Comparison of ENCODE assay signal across 11 cellular contexts in the genomic region with DNA sequence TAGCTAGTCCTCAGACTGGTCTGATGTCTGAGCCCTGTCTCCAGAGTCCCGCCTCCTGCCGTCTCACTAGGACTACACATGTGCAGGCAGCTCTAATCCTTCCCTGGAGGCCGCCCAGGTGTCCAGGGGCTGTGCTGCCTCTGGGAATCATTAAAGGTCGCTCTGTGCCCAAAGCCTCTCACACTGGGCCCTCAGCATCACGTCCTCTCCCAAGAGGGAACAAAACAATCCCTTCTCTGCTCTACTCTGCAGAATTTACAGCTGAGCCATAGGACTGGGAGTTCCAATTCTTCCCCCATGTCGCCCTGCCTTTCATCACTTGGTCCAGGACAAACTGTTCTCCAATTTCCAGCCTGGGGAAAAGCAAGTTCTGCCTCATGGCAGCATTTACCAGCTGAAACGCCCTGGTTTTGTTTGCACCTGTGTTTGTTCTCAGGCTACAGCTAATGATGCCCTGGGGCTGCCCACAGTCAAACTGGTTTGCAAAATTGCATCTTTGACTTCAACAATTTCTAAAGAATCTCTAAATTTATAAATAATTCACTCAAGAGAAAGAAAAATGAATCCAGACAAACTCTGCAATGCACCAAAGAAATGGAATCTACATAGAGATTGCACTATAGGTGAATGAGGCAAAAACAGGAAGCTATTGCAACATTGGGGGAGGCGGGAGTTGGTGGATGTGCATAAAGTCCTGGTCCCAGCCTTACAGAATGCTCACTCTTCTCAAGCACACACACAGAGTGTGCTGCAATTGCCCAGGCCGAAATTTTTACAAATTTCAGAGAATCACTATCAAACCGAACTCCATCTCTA. TPM values are rescaled to one million over a fixed set of nuclear protein-coding genes. Genes with fewer than 3 reads are reported as not detected.
DNase-seq lines count a peak whose midpoint lies in the region; ATAC-seq, FAIRE-seq and TF ChIP-seq lines count a peak whose summit lies in the region.
"Had no signal": no experiment of that assay in that cellular context is flagged by ENCODE, and none has a peak within 500 bp of the region (broad histone marks: within the 10 kb centered on the region; RNA-seq: fewer than 3 reads in every experiment).

No MANE protein-coding gene starts in this region.

- peak overlapping the region; percentile 56; the same call in 1 of the 2 replicates for H3K14ac ChIP-seq in H9 (ENCODE audit: insufficient read depth, low read length)
- no peak overlapping the region for H3K14ac ChIP-seq in trophoblast cell (ENCODE audit: low read length)

- H2BK5ac ChIP-seq in H9 (ENCODE audit: insufficient read length, low read length) (no peak overlapping the region), trophoblast cell (ENCODE audit: low read depth, low read length, poor library complexity) (no peak overlapping the region)

- no peak for ATAC-seq in CD8-positive, alpha-beta T cell
- ATAC-seq in GM18505 (IDR thresholded peaks at IDR 0.05; ENCODE audit: unreplicated experiment) (no peak), GM18858 (IDR thresholded peaks at IDR 0.05; ENCODE audit: unreplicated experiment) (no peak)

- no peaks in the 10 kb centered on the region for H4K20me1 ChIP-seq in H9 (ENCODE audit: control insufficient read depth, insufficient read depth, insufficient read length)

- no peaks in the 10 kb centered on the region; the same call in none of the 2 replicates for H3K27me3 Mint-ChIP-seq in H9 (ENCODE audit: low read depth)
- H3K27me3 Mint-ChIP-seq in CD8-positive, alpha-beta T cell (ENCODE audit: low read depth), result no peaks in the 10 kb centered on the region
- H3K27me3 Mint-ChIP-seq: activated CD4-positive, alpha-beta T cell treated with anti-CD3 and anti-CD28 coated beads, Interleukin-2, amount 10 ng/mL, durations not matched to agents 7 days and 5 days; central memory CD8-positive, alpha-beta T cell had no signal

- no peaks in the 10 kb centered on the region for H3K27me3 ChIP-seq in H9 (ENCODE audit: insufficient read depth, low read length)
- H3K27me3 ChIP-seq in trophoblast cell (ENCODE audit: insufficient read depth, low read length), result no peaks in the 10 kb centered on the region
- no peaks in the 10 kb centered on the region for H3K27me3 ChIP-seq in CD8-positive, alpha-beta T cell (ENCODE audit: insufficient read depth, low read length)

- H4K91ac ChIP-seq in H9 (ENCODE audit: insufficient read length, low read depth, low read length) (no peak overlapping the region), trophoblast cell (ENCODE audit: low read depth, low read length) (no peak overlapping the region)

- H3T11ph ChIP-seq in H9 (ENCODE audit: low read length), result no peak overlapping the region

- H2BK20ac ChIP-seq in H9 (ENCODE audit: low read depth, low read length, poor library complexity, severe bottlenecking), result no peak overlapping the region

- peak overlapping the region in 2 of 3 experiments; percentile 40 to 46; a peak in 2 of 7 replicates for H3K27ac Mint-ChIP-seq in H9
- H3K27ac Mint-ChIP-seq in CD8-positive, alpha-beta T cell, result no peak overlapping the region
- H3K27ac Mint-ChIP-seq: activated CD4-positive, alpha-beta T cell treated with anti-CD3 and anti-CD28 coated beads, Interleukin-2, amount 10 ng/mL, durations not matched to agents 7 days and 5 days had no signal

- H3K79me2 ChIP-seq in H9 (ENCODE audit: insufficient read depth, low read length) (no peaks in the 10 kb centered on the region), trophoblast cell (ENCODE audit: control insufficient read depth, insufficient read depth, low read length, poor library complexity) (no peaks in the 10 kb centered on the region)

- H3K4me1 ChIP-seq in H9 (ENCODE audit: insufficient read depth, low read length), result no peaks in the 10 kb centered on the region; the same call in 1 of the 2 replicates
- H3K4me1 ChIP-seq in trophoblast cell (ENCODE audit: control insufficient read depth in 1 of 2, insufficient read depth in 2 of 2, low read length in 2 of 2), result peaks cover 0 to 2% of the 10 kb centered on the region in 2 experiments
- no peaks in the 10 kb centered on the region for H3K4me1 ChIP-seq in CD8-positive, alpha-beta T cell (ENCODE audit: insufficient read depth, low read length)

- intact Hi-C loops in CD8-positive, alpha-beta T cell (cut with DNase I, micrococcal nuclease), result no loop called here

- no peak overlapping the region for H3K23ac ChIP-seq in H9 (ENCODE audit: insufficient read length, low read depth, low read length)
- H3K23ac ChIP-seq in trophoblast cell (ENCODE audit: low read length), result no peak overlapping the region

- H2BK12ac ChIP-seq in H9 (ENCODE audit: insufficient read length, low read depth, low read length), result no peak overlapping the region
- H2BK12ac ChIP-seq in trophoblast cell (ENCODE audit: low read length), result no peak overlapping the region

- H3K4ac ChIP-seq in H9 (ENCODE audit: low read depth, low read length) (no peak overlapping the region), trophoblast cell (ENCODE audit: low read depth, low read length) (no peak overlapping the region)

- H3K9ac ChIP-seq in H9 (ENCODE audit: extremely low read depth, insufficient read length, low read length) (no peak overlapping the region), trophoblast cell (ENCODE audit: low read length) (no peak overlapping the region)

- WGBS in H9 (ENCODE audit: extremely low coverage, insufficient read length, low lambda C conversion rate), result no CpG with 5 or more reads among the region's 10 CpGs
- WGBS in trophoblast cell (ENCODE audit: extremely low coverage, insufficient coverage, insufficient read length), result no CpG with 5 or more reads among the region's 10 CpGs

- no peak overlapping the region for H3K56ac ChIP-seq in H9 (ENCODE audit: insufficient read length, low read depth, low read length)

- H4K5ac ChIP-seq in H9 (ENCODE audit: insufficient read length, low read depth, low read length), result no peak overlapping the region

- H3K4me1 Mint-ChIP-seq in H9, result peaks cover 6 to 9% of the 10 kb centered on the region in 2 experiments; a peak in 2 of 4 replicates
- peaks cover under 1% of the 10 kb centered on the region for H3K4me1 Mint-ChIP-seq in CD8-positive, alpha-beta T cell (ENCODE audit: low read depth)
- H3K4me1 Mint-ChIP-seq: central memory CD8-positive, alpha-beta T cell had no signal

- no peak overlapping the region for H4K12ac ChIP-seq in trophoblast cell (ENCODE audit: low read depth, low read length)

- H2AFZ ChIP-seq in H9 (ENCODE audit: low read length) (no peak overlapping the region), trophoblast cell (ENCODE audit: insufficient read depth, low read length, poor library complexity) (no peak overlapping the region)

- no peak overlapping the region for H2BK15ac ChIP-seq in H9 (ENCODE audit: low read depth, low read length)

- no peaks in the 10 kb centered on the region for H3K36me3 ChIP-seq in trophoblast cell (ENCODE audit: control insufficient read depth in 1 of 2, insufficient read depth in 2 of 2, low read length in 2 of 2)
- H3K36me3 ChIP-seq in CD8-positive, alpha-beta T cell (ENCODE audit: insufficient read depth, low read length), result no peaks in the 10 kb centered on the region

- no peak overlapping the region for H2BK120ac ChIP-seq in H9 (ENCODE audit: low read depth, low read length, poor library complexity, severe bottlenecking)
- H2BK120ac ChIP-seq in trophoblast cell (ENCODE audit: insufficient read depth, low read length, poor library complexity), result no peak overlapping the region

- H3K4me2 ChIP-seq in H9 (ENCODE audit: insufficient read depth, insufficient read length, low read length), result no peak overlapping the region
- no peak overlapping the region for H3K4me2 ChIP-seq in trophoblast cell (ENCODE audit: low read length)

- no peak for TF ChIP-seq POLR2A in GM18505 (IDR thresholded peaks at IDR 0.05; ENCODE audit: borderline replicate concordance, extremely low read depth, insufficient read depth, insufficient read length)

- no peak for TF ChIP-seq CTCF in H9 (conservative IDR thresholded peaks at IDR 0.05)
- TF ChIP-seq CTCF in VCaP (conservative IDR thresholded peaks at IDR 0.05), result no peak
- TF ChIP-seq CTCF in CD8-positive, alpha-beta T cell (IDR thresholded peaks at IDR 0.05), result no peak

- H3K79me1 ChIP-seq in H9 (ENCODE audit: insufficient read depth, low read depth, low read length, poor library complexity, severe bottlenecking) (no peaks in the 10 kb centered on the region), trophoblast cell (ENCODE audit: low read length) (no peaks in the 10 kb centered on the region)

- H3K36me3 Mint-ChIP-seq in H9 (ENCODE audit: insufficient read depth in 1 of 3, low read depth in 3 of 3), result no peaks in the 10 kb centered on the region
- no peaks in the 10 kb centered on the region for H3K36me3 Mint-ChIP-seq in CD8-positive, alpha-beta T cell

- no peaks in the 10 kb centered on the region; a peak in 1 of 5 replicates for H3K9me3 Mint-ChIP-seq in H9
- H3K9me3 Mint-ChIP-seq in CD8-positive, alpha-beta T cell, result no peaks in the 10 kb centered on the region
- H3K9me3 Mint-ChIP-seq: activated CD4-positive, alpha-beta T cell treated with anti-CD3 and anti-CD28 coated beads, Interleukin-2, amount 10 ng/mL, durations not matched to agents 7 days and 5 days; central memory CD8-positive, alpha-beta T cell had no signal

- DNase-seq in H9, result no peak
- DNase-seq in NCI-H2107 treated with DMSO at 0.1 percent for 48 hours (lab: John Stamatoyannopoulos, UW; ENCODE audit: unreplicated experiment), result peak; percentile 56
- DNase-seq in trophoblast cell, result peak; percentile 41 to 66
- no peak for DNase-seq in CD8-positive, alpha-beta T cell
- no peak for DNase-seq in urothelium cell line (ENCODE audit: low spot score)
- DNase-seq: activated CD4-positive, alpha-beta T cell treated with anti-CD3 and anti-CD28 coated beads, Interleukin-2, amount 10 ng/mL, durations not matched to agents 7 days and 5 days; NCI-H1436 had no signal

- H3K18ac ChIP-seq in H9 (ENCODE audit: insufficient read length, low read depth, low read length) (no peak overlapping the region), trophoblast cell (ENCODE audit: low read length) (no peak overlapping the region)

- H3K4me3 Mint-ChIP-seq in H9, result no peak overlapping the region
- no peak overlapping the region for H3K4me3 Mint-ChIP-seq in CD8-positive, alpha-beta T cell
- H3K4me3 Mint-ChIP-seq: activated CD4-positive, alpha-beta T cell treated with anti-CD3 and anti-CD28 coated beads, Interleukin-2, amount 10 ng/mL, durations not matched to agents 7 days and 5 days; central memory CD8-positive, alpha-beta T cell had no signal

- POLR2A ChIA-PET in CD8-positive, alpha-beta T cell (lab: Charles Lee), result no interaction called here

- no peak overlapping the region for H3K4me3 ChIP-seq in trophoblast cell (ENCODE audit: low read depth, low read length)
- H3K4me3 ChIP-seq in CD8-positive, alpha-beta T cell (ENCODE audit: low read depth, low read length), result no peak overlapping the region

- H3K9me3 ChIP-seq in H9 (ENCODE audit: control insufficient read depth, low read depth, low read length), result no peaks in the 10 kb centered on the region
- no peaks in the 10 kb centered on the region for H3K9me3 ChIP-seq in trophoblast cell (ENCODE audit: insufficient read depth, low read depth, low read length)
- H3K9me3 ChIP-seq in CD8-positive, alpha-beta T cell (ENCODE audit: low read length), result no peaks in the 10 kb centered on the region

- FAIRE-seq in urothelium cell line (lab: Jason Lieb, UNC), result no peak

- H3K23me2 ChIP-seq in H9 (ENCODE audit: insufficient read length, low read depth, low read length, poor library complexity, severe bottlenecking), result no peaks in the 10 kb centered on the region

- H3K27ac ChIP-seq in H9 (ENCODE audit: insufficient read length, low read depth, low read length) (no peak overlapping the region), VCaP (peak overlapping the region; percentile 77), trophoblast cell (ENCODE audit: low read depth, low read length) (no peak overlapping the region)
- H3K27ac ChIP-seq in CD8-positive, alpha-beta T cell (ENCODE audit: low read depth, low read length), result no peak overlapping the region

- H4K8ac ChIP-seq in H9 (replicated peaks; ENCODE audit: insufficient read length, low read depth, low read length), result no peak overlapping the region
- no peak overlapping the region for H4K8ac ChIP-seq in trophoblast cell (ENCODE audit: low read depth, low read length)

- no peak overlapping the region for H2AK5ac ChIP-seq in H9 (ENCODE audit: insufficient read length, low read length)
- H2AK5ac ChIP-seq in trophoblast cell (ENCODE audit: low read length), result no peak overlapping the region

- CTCF ChIA-PET in CD8-positive, alpha-beta T cell (lab: Charles Lee), result interaction anchor here (0.7 to 1.3 kb wide), 2 partner anchors 83 to 240 kb away, joined by 3 read pairs; no protein-coding TSS in a partner anchor

RNA-seq across cellular contexts. Expression of gene MRFAP1, which starts 7.2 kb away (rescaled TPM):
- total RNA-seq in H9 (2021), result 328 and 329 TPM in 2 replicates
- 197 and 208 TPM in 2 replicates for polyA plus RNA-seq in trophoblast cell (2013)
- 100 to 1,000 TPM; 177 to 183 TPM for total RNA-seq in CD8-positive, alpha-beta T cell

RNA-seq across cellular contexts. Expression of gene MAN2B2, which starts 58.3 kb away (rescaled TPM):
- 5.8 and 5.9 TPM in 2 replicates for total RNA-seq in H9 (2021)
- polyA plus RNA-seq in trophoblast cell (2013), result 14.5 and 15.1 TPM in 2 replicates
- total RNA-seq in CD8-positive, alpha-beta T cell, result 10 to 100 TPM; 26.4 to 26.7 TPM

Comparison
In these comparisons a context has a peak if more than half of its experiments do, and no peak if none do; other contexts are left out.
1. DNase-seq: peak in NCI-H2107 treated with DMSO at 0.1 percent for 48 hours (single experiment) and trophoblast cell (2 of 2); none in H9 (single experiment), CD8-positive, alpha-beta T cell (0 of 7) and urothelium cell line (single experiment).